In genomic region chrX:9942086-9942485, GRCh38 we compare ENCODE assay signal across 9 cellular contexts. TPM values are rescaled to one million over a fixed set of nuclear protein-coding genes. Genes with fewer than 3 reads are reported as not detected.
DNase-seq lines count a peak whose midpoint lies in the region; ATAC-seq and TF ChIP-seq lines count a peak whose summit lies in the region.
"Had no signal": no experiment of that assay in that cellular context is flagged by ENCODE, and none has a peak within 500 bp of the region (broad histone marks: within the 10 kb centered on the region; RNA-seq: fewer than 3 reads in every experiment).

No MANE protein-coding gene starts in this region.

- no peaks in the 10 kb centered on the region for H3K79me2 ChIP-seq in OCI-LY7 (ENCODE audit: insufficient read depth, low read depth, low read length)
- no peaks in the 10 kb centered on the region for H3K79me2 ChIP-seq in GM23338 (replicated peaks; ENCODE audit: insufficient read depth)

- no TSS peak for BruUV-seq in OCI-LY7 (replicated peaks; lab: Mats Ljungman, UMichigan)

- H3K9me3 ChIP-seq in OCI-LY7 (ENCODE audit: low read length) (no peaks in the 10 kb centered on the region), esophagus squamous epithelium (no peaks in the 10 kb centered on the region)
- H3K9me3 ChIP-seq: thoracic aorta had no signal

- no peak for TF ChIP-seq POLR2A in esophagus squamous epithelium (IDR thresholded peaks at IDR 0.05)

- H3K27me3 Mint-ChIP-seq in neural crest cell (ENCODE audit: low read depth) (no peaks in the 10 kb centered on the region), GM23338 (ENCODE audit: insufficient read depth, low read depth, poor library complexity) (no peaks in the 10 kb centered on the region)

- H4K20me1 ChIP-seq in OCI-LY7 (ENCODE audit: insufficient read depth, low read length) (no peaks in the 10 kb centered on the region), GM23338 (replicated peaks; ENCODE audit: insufficient read depth) (no peaks in the 10 kb centered on the region)

- no peaks in the 10 kb centered on the region for H3K27me3 ChIP-seq in brain microvascular endothelial cell (replicated peaks)
- H3K27me3 ChIP-seq in GM23338 (ENCODE audit: insufficient read depth), result no peaks in the 10 kb centered on the region
- H3K27me3 ChIP-seq in esophagus squamous epithelium, result no peaks in the 10 kb centered on the region

- H3F3A ChIP-seq in GM23338 (replicated peaks; ENCODE audit: low read depth), result no peaks in the 10 kb centered on the region

- H3K4me1 Mint-ChIP-seq in neural crest cell (peaks cover 3% of the 10 kb centered on the region), GM23338 (no peaks in the 10 kb centered on the region)

- DNase-seq in activated CD4-positive, CD25-positive, alpha-beta regulatory T cell treated with anti-CD3 and anti-CD28 coated beads, Interleukin-2, amount 50 U/mL, for 16 hours (ENCODE audit: low read depth, low spot score), result peak; percentile 33
- DNase-seq in neural crest cell (ENCODE audit: low read depth, low spot score) (no peak), brain microvascular endothelial cell (no peak), OCI-LY7 (ENCODE audit: low spot score) (no peak), GM23338 (ENCODE audit: low spot score) (no peak), esophagus squamous epithelium (lab: John Stamatoyannopoulos, UW) (no peak)

- WGBS in esophagus squamous epithelium, 2 donors, result 66% methylated on average over 4 of the region's 6 CpGs; no CpG with 5 or more reads in 1 of the 2 donors

- in situ Hi-C loops in brain microvascular endothelial cell (cut with HindIII; ENCODE audit: low pct_ligation_motif_present, low sequenced_read_pairs), result no loop called here

- H3K27ac Mint-ChIP-seq in neural crest cell (ENCODE audit: unreplicated experiment) (peak overlapping the region; percentile 19), GM23338 (no peak overlapping the region; the same call in 1 of the 2 replicates)

- H3K4me3 Mint-ChIP-seq in neural crest cell, result no peak overlapping the region
- H3K4me3 Mint-ChIP-seq in GM23338, result no peak overlapping the region

- H3K9me2 ChIP-seq in OCI-LY7 (ENCODE audit: insufficient read depth, low read length), result no peaks in the 10 kb centered on the region
- H3K9me2 ChIP-seq in GM23338 (ENCODE audit: insufficient read depth), result no peaks in the 10 kb centered on the region

- H3K36me3 ChIP-seq in brain microvascular endothelial cell (replicated peaks) (no peaks in the 10 kb centered on the region), OCI-LY7 (ENCODE audit: insufficient read depth, low read length) (no peaks in the 10 kb centered on the region), GM23338 (ENCODE audit: insufficient read depth) (no peaks in the 10 kb centered on the region; the same call in 1 of the 2 replicates), esophagus squamous epithelium (peaks cover 0 to 72% (median 0%) of the 10 kb centered on the region in 3 donors)
- H3K36me3 ChIP-seq: thoracic aorta had no signal

- H3K9me3 Mint-ChIP-seq in neural crest cell, result no peaks in the 10 kb centered on the region
- no peaks in the 10 kb centered on the region for H3K9me3 Mint-ChIP-seq in GM23338

- H3K4me3 ChIP-seq in brain microvascular endothelial cell (ENCODE audit: low read depth, low read length) (no peak overlapping the region), OCI-LY7 (ENCODE audit: low read depth, low read length, poor library complexity, severe bottlenecking) (no peak overlapping the region), GM23338 (no peak overlapping the region), esophagus squamous epithelium (no peak overlapping the region)
- H3K4me3 ChIP-seq: thoracic aorta had no signal

- H3K4me1 ChIP-seq in OCI-LY7 (ENCODE audit: insufficient read depth, low read length, poor library complexity, severe bottlenecking), result no peaks in the 10 kb centered on the region
- H3K4me1 ChIP-seq in GM23338 (ENCODE audit: insufficient read depth), result no peaks in the 10 kb centered on the region
- no peaks in the 10 kb centered on the region for H3K4me1 ChIP-seq in esophagus squamous epithelium

- no peak for TF ChIP-seq CTCF in neural crest cell (conservative IDR thresholded peaks at IDR 0.05)
- TF ChIP-seq CTCF in brain microvascular endothelial cell (IDR thresholded peaks at IDR 0.05; ENCODE audit: low read depth, low read length, missing control alignments), result no peak
- no peak for TF ChIP-seq CTCF in OCI-LY7 (conservative IDR thresholded peaks at IDR 0.05; ENCODE audit: low read length)
- TF ChIP-seq CTCF in GM23338 (conservative IDR thresholded peaks at IDR 0.05; ENCODE audit: low read depth in 2 of 2), result no peak
- TF ChIP-seq CTCF in esophagus squamous epithelium (IDR thresholded peaks at IDR 0.05), result no peak

- H3K27ac ChIP-seq in brain microvascular endothelial cell, result no peak overlapping the region
- no peak overlapping the region for H3K27ac ChIP-seq in OCI-LY7 (ENCODE audit: low read depth, low read length, poor library complexity, severe bottlenecking)
- no peak overlapping the region for H3K27ac ChIP-seq in GM23338 (ENCODE audit: low read depth)
- no peak overlapping the region for H3K27ac ChIP-seq in esophagus squamous epithelium
- H3K27ac ChIP-seq: thoracic aorta had no signal

- POLR2A ChIA-PET in OCI-LY7 (lab: Charles Lee), result no interaction called here

- CTCF ChIA-PET in OCI-LY7 (lab: Charles Lee; ENCODE audit: unreplicated experiment), result no interaction called here

- peaks cover 10% of the 10 kb centered on the region for H3K36me3 Mint-ChIP-seq in neural crest cell (ENCODE audit: low read depth)
- H3K36me3 Mint-ChIP-seq in GM23338 (ENCODE audit: low read depth), result peaks cover 37% of the 10 kb centered on the region

- H2AFZ ChIP-seq in OCI-LY7 (ENCODE audit: low read length), result no peak overlapping the region
- H2AFZ ChIP-seq in GM23338, result no peak overlapping the region

- H3K4me2 ChIP-seq in OCI-LY7 (ENCODE audit: low read length) (no peak overlapping the region), GM23338 (no peak overlapping the region)

- intact Hi-C loops in OCI-LY7 (cut with micrococcal nuclease; ENCODE audit: unreplicated experiment) (no loop called here), esophagus squamous epithelium (cut with DNase I) (no loop called here)

- peak; percentile 90 for ATAC-seq in GM18508 (IDR thresholded peaks at IDR 0.05; ENCODE audit: insufficient read depth, unreplicated experiment)
- ATAC-seq in HG02885 (IDR thresholded peaks at IDR 0.05; ENCODE audit: poor library complexity, unreplicated experiment), result peak; percentile 91
- ATAC-seq in GM23338, result no peak

TF ChIP-seq in GM23338, 12 proteins besides CTCF, POLR2A, EP300 and RAD21:
- TF ChIP-seq ZNF331 (CRISPR knock-in tag; IDR thresholded peaks at IDR 0.05; ENCODE audit: low read depth), result no peak
- no peak for TF ChIP-seq JUNB (IDR thresholded peaks at IDR 0.05; ENCODE audit: unreplicated experiment)
- no peak for TF ChIP-seq CREB1 (CRISPR knock-in tag; IDR thresholded peaks at IDR 0.05; ENCODE audit: low read depth)
- TF ChIP-seq EZH2phosphoT487 (IDR thresholded peaks at IDR 0.05; ENCODE audit: unreplicated experiment), result no peak
- no peak for TF ChIP-seq REST (IDR thresholded peaks at IDR 0.05; ENCODE audit: unreplicated experiment)
- TF ChIP-seq STAT1 (IDR thresholded peaks at IDR 0.05; ENCODE audit: unreplicated experiment), result no peak
- no peak for TF ChIP-seq POLR2AphosphoS5 (IDR thresholded peaks at IDR 0.05; ENCODE audit: low read depth)
- TF ChIP-seq ETS1 (IDR thresholded peaks at IDR 0.05), result no peak
- no peak for TF ChIP-seq EZH2 (IDR thresholded peaks at IDR 0.05; ENCODE audit: low read depth, unreplicated experiment)

RNA-seq across cellular contexts. Expression of gene CLDN34, which starts 25.1 kb away (rescaled TPM):
- total RNA-seq in neural crest cell (0.30 and 0.33 TPM in 2 replicates), OCI-LY7 (2022) (not detected in 2 replicates), esophagus squamous epithelium (1 to 10 TPM in 2 of 4 donors, under 1 TPM in 1, not detected in 1; 0.26 to 3.1 (median 1.7) TPM)
- total RNA-seq in OCI-LY7 (2014; rRNA removed; shearing (Covaris generic)), result not detected in 2 replicates
- total RNA-seq in GM23338 (2014; rRNA removed; shearing (Covaris generic)), result 0.19 TPM in 1 of 2 replicates, not detected in the other
- polyA plus RNA-seq in GM23338 (2016; fragmentation: Nextera tagmentation; extraction: Ambion mirVana), result not detected in 2 replicates
- total RNA-seq: thoracic aorta had no signal
